Comparison of ENCODE assay signal across 21 cellular contexts in genomic region chr2:157922341-157922740, GRCh38.
"Had no signal": no experiment of that assay in that cellular context is flagged by ENCODE, and none has a peak within 500 bp of the region (broad histone marks: within the 10 kb centered on the region; RNA-seq: fewer than 3 reads in every experiment).

No MANE protein-coding gene starts in this region.

- H3K9ac ChIP-seq: KMS-11 had no signal

- H3K9me3 ChIP-seq: SJSA1 had no signal

- H3K4me3 Mint-ChIP-seq: IgD-negative memory B cell had no signal

- H3K36me3 Mint-ChIP-seq: IgD-negative memory B cell had no signal

- H3K27ac ChIP-seq: HL-60, KMS-11, SJSA1, SK-N-MC had no signal

- H3K4me1 Mint-ChIP-seq: IgD-negative memory B cell had no signal

- ATAC-seq: K562 had no signal

- H3K4me3 ChIP-seq: K562, SJSA1, SK-N-MC had no signal

- DNase-seq: Kasumi-1, MM.1S, NCI-H1092 treated with DMSO at 0.1 percent for 48 hours, NCI-H1436, NCI-H187, NCI-H2029, NCI-H2081 treated with DMSO at 0.1 percent for 48 hours, NCI-H2171 treated with DMSO at 0.1 percent for 48 hours, NCI-H345, NCI-H446 treated with DMSO at 0.1 percent for 48 hours, NCI-H510A treated with DMSO at 0.1 percent for 48 hours, NCI-H526, Right ventricle myocardium superior, RPMI8226, SIG-M5 had no signal

- H3K9me3 Mint-ChIP-seq: IgD-negative memory B cell had no signal

- H3K36me3 ChIP-seq: SJSA1 had no signal

- H3K4me2 ChIP-seq: KMS-11 had no signal

- H3K27me3 ChIP-seq: SJSA1 had no signal

- H3K27ac Mint-ChIP-seq: IgD-negative memory B cell had no signal
